In the genomic region with DNA sequence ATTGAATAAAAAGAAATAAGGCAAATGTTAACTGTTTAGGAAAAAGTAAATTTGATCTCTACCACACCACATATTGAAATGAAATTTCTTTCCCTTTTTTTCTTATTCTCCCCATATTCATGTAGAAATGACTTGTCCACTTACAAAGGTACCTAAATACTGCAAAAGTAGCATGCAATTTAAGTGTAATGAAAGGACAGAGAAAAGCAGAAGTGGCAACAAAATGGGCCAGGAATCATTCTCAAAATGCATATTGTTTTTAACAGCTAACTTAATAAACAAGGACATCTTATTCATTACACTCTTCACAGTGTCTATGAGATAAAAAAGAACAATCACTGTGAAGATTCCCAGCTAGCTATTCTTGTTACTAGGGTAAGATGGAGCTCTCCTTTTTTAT, we compare ENCODE assay signal across 24 cellular contexts. TPM values are rescaled to one million over a fixed set of nuclear protein-coding genes. Genes with fewer than 3 reads are reported as not detected.
A peak's percentile ranks its signal among the peaks of the same experiment; 100 is the strongest.
DNase-seq lines count a peak whose midpoint lies in the region; ATAC-seq, FAIRE-seq and TF ChIP-seq lines count a peak whose summit lies in the region.
"Had no signal": no experiment of that assay in that cellular context is flagged by ENCODE, and none has a peak within 500 bp of the region (broad histone marks: within the 10 kb centered on the region; RNA-seq: fewer than 3 reads in every experiment).

No MANE protein-coding gene starts in this region.

- TF ChIP-seq CTCF in D721Med (IDR thresholded peaks at IDR 0.05; ENCODE audit: insufficient read depth, missing control alignments) (no peak), PC-3 (conservative IDR thresholded peaks at IDR 0.05; ENCODE audit: low read depth, low read length) (no peak), osteocyte (IDR thresholded peaks at IDR 0.05) (no peak)

- DNase-seq in D721Med (ENCODE audit: insufficient read length, low spot score): no peak
- peak; percentile 8 for DNase-seq in KBM-7
- no peak for DNase-seq in PC-3
- no peak for DNase-seq in NCI-H2029 (lab: John Stamatoyannopoulos, UW)
- DNase-seq in substantia nigra (lab: John Stamatoyannopoulos, UW): no peak
- no peak for DNase-seq in NCI-H2196 treated with DMSO at 0.1 percent for 48 hours (lab: John Stamatoyannopoulos, UW; ENCODE audit: unreplicated experiment)
- no peak for DNase-seq in osteocyte (ENCODE audit: extremely low spot score, unreplicated experiment)
- DNase-seq: 8988T, ACHN, Calu3, DMS153, DND-41, NCI-H1105 treated with DMSO at 0.1 percent for 48 hours, NCI-H146, NCI-H1930, NCI-H526 treated with DMSO at 0.1 percent for 48 hours, OCI-M1 had no signal

- intact Hi-C loops in PC-3 (cut with micrococcal nuclease): loop anchor here (5.0 kb wide), 1 partner anchor 35 kb away; no protein-coding TSS in a partner anchor

- CTCF ChIA-PET in PC-3 (lab: Charles Lee): no interaction called here

- H3K27me3 Mint-ChIP-seq in osteocyte (ENCODE audit: unreplicated experiment): peaks cover 25% of the 10 kb centered on the region

- no TSS peak for BruUV-seq in PC-3 (replicated peaks; lab: Mats Ljungman, UMichigan)

- H3K9me3 ChIP-seq in PC-3 (ENCODE audit: low read length): no peaks in the 10 kb centered on the region
- H3K9me3 ChIP-seq: HAP-1, SJSA1 had no signal

- no peaks in the 10 kb centered on the region for H3K9me2 ChIP-seq in PC-3 (replicated peaks; ENCODE audit: low read length)

- in situ Hi-C loops in KBM-7 (cut with MboI; ENCODE audit: low pct_unique_long_range_greater_than_20kb, low sequenced_read_pairs): no loop called here

- H3K36me3 Mint-ChIP-seq in osteocyte (ENCODE audit: unreplicated experiment): no peaks in the 10 kb centered on the region

- no peaks in the 10 kb centered on the region for H3K79me2 ChIP-seq in PC-3 (ENCODE audit: low read length)

- H3K4me3 Mint-ChIP-seq in osteocyte (ENCODE audit: unreplicated experiment): no peak overlapping the region
- H3K4me3 Mint-ChIP-seq: GM23338 had no signal

- H2AFZ ChIP-seq in PC-3 (ENCODE audit: low read length): no peak overlapping the region
- H2AFZ ChIP-seq: GM23338 had no signal

- H3K27ac Mint-ChIP-seq in osteocyte (ENCODE audit: unreplicated experiment): no peak overlapping the region

- no peaks in the 10 kb centered on the region for H3K36me3 ChIP-seq in PC-3 (ENCODE audit: low read depth, low read length)
- H3K36me3 ChIP-seq: HAP-1, SJSA1 had no signal

- FAIRE-seq in D721Med (lab: Jason Lieb, UNC) (peak; percentile 80), islet of Langerhans (lab: Jason Lieb, UNC) (peak; percentile 9)
- FAIRE-seq: HTR-8/SVneo had no signal

- H3K4me1 Mint-ChIP-seq in osteocyte (ENCODE audit: unreplicated experiment): peaks cover 4% of the 10 kb centered on the region

- no peak overlapping the region for H3K9ac ChIP-seq in PC-3 (ENCODE audit: low read length)
- H3K9ac ChIP-seq: KMS-11 had no signal

- no peak for ATAC-seq in PC-3
- ATAC-seq: GM23338, Right ventricle myocardium inferior had no signal

- H3F3A ChIP-seq in PC-3 (ENCODE audit: low read length, unreplicated experiment): no peaks in the 10 kb centered on the region

- POLR2A ChIA-PET in PC-3 (lab: Charles Lee; ENCODE audit: unreplicated experiment): no interaction called here

- peak overlapping the region; percentile 62; the same call in 1 of the 2 replicates for H3K4me2 ChIP-seq in PC-3 (ENCODE audit: low read length)
- H3K4me2 ChIP-seq: GM23338, KMS-11 had no signal

- no peak overlapping the region for H3K4me3 ChIP-seq in PC-3 (ENCODE audit: low read length)
- H3K4me3 ChIP-seq: GM23338, HAP-1, SJSA1 had no signal

- H3K9me3 Mint-ChIP-seq in osteocyte (ENCODE audit: unreplicated experiment): no peaks in the 10 kb centered on the region
- H3K9me3 Mint-ChIP-seq: GM23338 had no signal

- H3K27ac ChIP-seq in PC-3 (ENCODE audit: low read length) (peak overlapping the region; percentile 46), substantia nigra (ENCODE audit: low read depth, low read length, poor library complexity, severe bottlenecking) (no peak overlapping the region)
- H3K27ac ChIP-seq: KMS-11, SJSA1 had no signal

- no peaks in the 10 kb centered on the region for H3K27me3 ChIP-seq in PC-3 (ENCODE audit: low read length)
- H3K27me3 ChIP-seq: SJSA1 had no signal

- no peaks in the 10 kb centered on the region for H4K20me1 ChIP-seq in PC-3 (ENCODE audit: low read length)

- peaks cover 19% of the 10 kb centered on the region for H3K4me1 ChIP-seq in PC-3 (ENCODE audit: insufficient read depth, low read length)
- H3K4me1 ChIP-seq: HAP-1 had no signal

RNA-seq across cellular contexts. Expression of a gene that starts 40.6 kb away (rescaled TPM):
- total RNA-seq in PC-3 (2014; rRNA removed) (not detected in 2 replicates), osteocyte (0.32 TPM in 1 of 2 replicates, not detected in the other)
- total RNA-seq: Calu3 had no signal
